ENCODE assay signal across 15 cellular contexts in the genomic region with DNA sequence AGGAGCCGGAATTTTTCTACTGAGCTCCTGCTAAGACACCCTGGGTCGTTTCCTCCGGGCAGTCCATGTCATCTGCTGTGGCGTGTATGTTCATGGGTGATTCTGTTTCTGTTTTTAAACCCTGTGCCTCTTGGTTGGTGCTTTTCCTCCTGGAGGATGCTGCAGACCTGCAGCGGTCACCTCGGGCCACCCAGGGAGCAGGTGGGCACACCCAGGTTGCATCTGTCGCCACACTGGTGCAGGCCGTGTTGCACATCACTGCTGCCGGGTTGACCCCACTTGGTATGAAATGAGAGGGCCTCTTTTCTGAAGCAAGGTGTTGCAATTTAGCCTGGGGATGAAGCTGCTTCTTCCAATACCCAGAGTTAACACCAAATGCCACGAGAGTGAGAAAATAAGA.
"Had no signal": no experiment of that assay in that cellular context is flagged by ENCODE, and none has a peak within 500 bp of the region (broad histone marks: within the 10 kb centered on the region; RNA-seq: fewer than 3 reads in every experiment).

No MANE protein-coding gene starts in this region.

- H3K4me3 Mint-ChIP-seq: endodermal cell; stimulated activated naive B cell treated with anti-CD40 and anti-IgM and Interleukin-4, amounts not matched to agents 10 μg/mL and 1 μg/mL and 100 μg/mL, for 72 hours had no signal

- H3K9me3 Mint-ChIP-seq: endodermal cell; stimulated activated naive B cell treated with anti-CD40 and anti-IgM and Interleukin-4, amounts not matched to agents 10 μg/mL and 1 μg/mL and 100 μg/mL, for 72 hours had no signal

- H3K27ac ChIP-seq: body of pancreas, left lung had no signal

- H3K27me3 Mint-ChIP-seq: stimulated activated naive B cell treated with anti-CD40 and anti-IgM and Interleukin-4, amounts not matched to agents 10 μg/mL and 1 μg/mL and 100 μg/mL, for 72 hours had no signal

- DNase-seq: activated CD4-positive, CD25-positive, alpha-beta regulatory T cell; activated naive CD4-positive, alpha-beta T cell treated with anti-CD3 and anti-CD28 coated beads, Interleukin-2, amount 50 U/mL, for 16 hours; activated T-cell treated with anti-CD3 and anti-CD28 coated beads, Interleukin-2, amount 50 U/mL, for 1 hour; body of pancreas; dermis blood vessel endothelial cell; endodermal cell; erythroblast; islet precursor cell; left lung; stimulated activated CD4-positive, alpha-beta T cell treated with anti-CD3 and anti-CD28 coated beads, Interleukin-2, amount 100 ng/mL, for 24 hours; stimulated activated naive B cell treated with anti-CD40 and anti-IgM and Interleukin-4, amounts not matched to agents 10 μg/mL and 1 μg/mL and 100 μg/mL, for 72 hours; substantia nigra; T-helper 2 cell had no signal

- H3K27ac Mint-ChIP-seq: stimulated activated naive B cell treated with anti-CD40 and anti-IgM and Interleukin-4, amounts not matched to agents 10 μg/mL and 1 μg/mL and 100 μg/mL, for 72 hours had no signal

- H3K4me3 ChIP-seq: body of pancreas, left lung had no signal

- H3K9me3 ChIP-seq: body of pancreas, left lung had no signal

- H3K36me3 ChIP-seq: left lung had no signal

- H3K27me3 ChIP-seq: body of pancreas, left lung had no signal

- ATAC-seq: body of pancreas; left lung; right cardiac atrium; SK-N-SH treated with all-trans-retinoic acid at 6 μM for 48 hours; stimulated activated naive B cell treated with anti-CD40 and anti-IgM and Interleukin-4, amounts not matched to agents 10 μg/mL and 1 μg/mL and 100 μg/mL, for 72 hours had no signal
